Comparison of ENCODE assay signal across 21 cellular contexts in genomic region chr1:163824490-163824889, GRCh38.
DNase-seq lines count a peak whose midpoint lies in the region; ATAC-seq and TF ChIP-seq lines count a peak whose summit lies in the region.
"Had no signal": no experiment of that assay in that cellular context is flagged by ENCODE, and none has a peak within 500 bp of the region (broad histone marks: within the 10 kb centered on the region; RNA-seq: fewer than 3 reads in every experiment).

No MANE protein-coding gene starts in this region.

- no peaks in the 10 kb centered on the region for H3K36me3 Mint-ChIP-seq in activated T-helper 17 cell treated with anti-CD3 and anti-CD28 coated beads, Interleukin-2, amount 50 U/mL, for 72 hours (ENCODE audit: low read depth)
- no peaks in the 10 kb centered on the region for H3K36me3 Mint-ChIP-seq in neural progenitor cell
- H3K36me3 Mint-ChIP-seq: CD4-positive, alpha-beta memory T cell had no signal

- H3K4me1 Mint-ChIP-seq in activated T-helper 17 cell treated with anti-CD3 and anti-CD28 coated beads, Interleukin-2, amount 50 U/mL, for 72 hours = no peaks in the 10 kb centered on the region
- H3K4me1 Mint-ChIP-seq in neural progenitor cell = no peaks in the 10 kb centered on the region
- H3K4me1 Mint-ChIP-seq: CD4-positive, alpha-beta memory T cell had no signal

- no peak overlapping the region for H3K9ac ChIP-seq in fibroblast of lung (ENCODE audit: insufficient read depth, low read length)
- H3K9ac ChIP-seq in skeletal muscle satellite cell (ENCODE audit: low read depth, low read length) = no peak overlapping the region
- H3K9ac ChIP-seq in neural progenitor cell = no peak overlapping the region
- H3K9ac ChIP-seq: BLaER1 treated with 17β-estradiol and CSF1 and Interleukin-3, amounts not matched to agents 10 nM and 100 nM; GM23248 had no signal

- no peak for TF ChIP-seq CTCF in fibroblast of lung (conservative IDR thresholded peaks at IDR 0.05 in 1 of 2, IDR thresholded peaks at IDR 0.05 in 1 of 2; ENCODE audit: low read depth in 1 of 2, low read length in 2 of 2)
- no peak for TF ChIP-seq CTCF in neural progenitor cell (IDR thresholded peaks at IDR 0.05)

- H3K9me3 Mint-ChIP-seq in activated T-helper 17 cell treated with anti-CD3 and anti-CD28 coated beads, Interleukin-2, amount 50 U/mL, for 72 hours = peaks cover 14% of the 10 kb centered on the region
- no peaks in the 10 kb centered on the region for H3K9me3 Mint-ChIP-seq in neural progenitor cell

- intact Hi-C loops in cardiac septum (cut with DNase I) = loop anchor here (10.0 kb wide), 1 partner anchor 960 kb away; no protein-coding TSS in a partner anchor

- H2AFZ ChIP-seq in fibroblast of lung (ENCODE audit: low read length) (no peak overlapping the region), neural progenitor cell (replicated peaks) (no peak overlapping the region)
- H2AFZ ChIP-seq: GM23248, PC-9 had no signal

- no peak overlapping the region for H3K4me2 ChIP-seq in fibroblast of lung (ENCODE audit: extremely low read depth, insufficient read depth, low read length)
- H3K4me2 ChIP-seq in skeletal muscle satellite cell (ENCODE audit: low read length) = peak overlapping the region; percentile 28
- no peak overlapping the region for H3K4me2 ChIP-seq in neural progenitor cell
- H3K4me2 ChIP-seq: BLaER1 treated with 17β-estradiol and CSF1 and Interleukin-3, amounts not matched to agents 10 nM and 100 nM; PC-9 had no signal

- H3K27ac Mint-ChIP-seq in activated T-helper 17 cell treated with anti-CD3 and anti-CD28 coated beads, Interleukin-2, amount 50 U/mL, for 72 hours = no peak overlapping the region
- H3K27ac Mint-ChIP-seq in neural progenitor cell = no peak overlapping the region
- H3K27ac Mint-ChIP-seq: CD4-positive, alpha-beta memory T cell had no signal

- H3K4me3 Mint-ChIP-seq in activated T-helper 17 cell treated with anti-CD3 and anti-CD28 coated beads, Interleukin-2, amount 50 U/mL, for 72 hours = no peak overlapping the region
- no peak overlapping the region for H3K4me3 Mint-ChIP-seq in neural progenitor cell
- H3K4me3 Mint-ChIP-seq: CD4-positive, alpha-beta memory T cell had no signal

- H3K36me3 ChIP-seq in fibroblast of lung (ENCODE audit: control insufficient read depth, insufficient read depth, low read length) (no peaks in the 10 kb centered on the region), skeletal muscle satellite cell (ENCODE audit: insufficient read depth, low read length) (no peaks in the 10 kb centered on the region), neural progenitor cell (no peaks in the 10 kb centered on the region)
- H3K36me3 ChIP-seq: BLaER1 treated with 17β-estradiol and CSF1 and Interleukin-3, amounts not matched to agents 10 nM and 100 nM had no signal

- no peaks in the 10 kb centered on the region for H3K4me1 ChIP-seq in fibroblast of lung (ENCODE audit: control insufficient read depth, extremely low read depth, insufficient read depth, low read length)
- peaks cover 21% of the 10 kb centered on the region for H3K4me1 ChIP-seq in skeletal muscle satellite cell (ENCODE audit: control insufficient read depth, insufficient read depth, low read length)
- peaks cover 4% of the 10 kb centered on the region for H3K4me1 ChIP-seq in neural progenitor cell

- no peaks in the 10 kb centered on the region for H3F3A ChIP-seq in neural progenitor cell (ENCODE audit: low read depth)

- H4K20me1 ChIP-seq in fibroblast of lung (ENCODE audit: control insufficient read depth, extremely low read depth, insufficient read depth, low read length) (no peaks in the 10 kb centered on the region), neural progenitor cell (ENCODE audit: low read depth) (no peaks in the 10 kb centered on the region)
- H4K20me1 ChIP-seq: BLaER1 treated with 17β-estradiol and CSF1 and Interleukin-3, amounts not matched to agents 10 nM and 100 nM had no signal

- H3K79me2 ChIP-seq in fibroblast of lung (ENCODE audit: control insufficient read depth, insufficient read depth, low read length) (no peaks in the 10 kb centered on the region), neural progenitor cell (ENCODE audit: low read depth) (no peaks in the 10 kb centered on the region)

- H3K27ac ChIP-seq in fibroblast of lung (ENCODE audit: insufficient read depth, low read length) (no peak overlapping the region), neural progenitor cell (no peak overlapping the region)
- H3K27ac ChIP-seq: BLaER1 treated with 17β-estradiol and CSF1 and Interleukin-3, amounts not matched to agents 10 nM and 100 nM; GM23248; PC-9; SK-N-MC had no signal

- H3K27me3 ChIP-seq in fibroblast of lung (ENCODE audit: control insufficient read depth, insufficient read depth, low read length) (no peaks in the 10 kb centered on the region), skeletal muscle satellite cell (ENCODE audit: control insufficient read depth, insufficient read depth, low read length) (no peaks in the 10 kb centered on the region), neural progenitor cell (no peaks in the 10 kb centered on the region)
- H3K27me3 ChIP-seq: BLaER1 treated with 17β-estradiol and CSF1 and Interleukin-3, amounts not matched to agents 10 nM and 100 nM had no signal

- H3K9me3 ChIP-seq in fibroblast of lung (ENCODE audit: control insufficient read depth, insufficient read depth, low read depth, low read length) (no peaks in the 10 kb centered on the region), skeletal muscle satellite cell (replicated peaks; ENCODE audit: low read length) (no peaks in the 10 kb centered on the region), neural progenitor cell (ENCODE audit: low read depth) (no peaks in the 10 kb centered on the region)
- H3K9me3 ChIP-seq: BLaER1 treated with 17β-estradiol and CSF1 and Interleukin-3, amounts not matched to agents 10 nM and 100 nM had no signal

- DNase-seq in M059J (ENCODE audit: low read depth) (peak; percentile 2), astrocyte of the hippocampus (ENCODE audit: low read depth, low spot score) (peak; percentile 9), fibroblast of lung (ENCODE audit: low read depth in 2 of 2) (peak; percentile 17 to 28), cardiac septum (ENCODE audit: low spot score) (no peak), neural progenitor cell (ENCODE audit: low spot score) (no peak), NCI-H128 (lab: John Stamatoyannopoulos, UW; ENCODE audit: unreplicated experiment) (no peak)
- DNase-seq: ACHN; CD4-positive, alpha-beta memory T cell; DND-41; KBM-7; NCI-H1105 treated with DMSO at 0.1 percent for 48 hours; NCI-H1694; NCI-H2081 treated with DMSO at 0.1 percent for 48 hours; PC-9; RPMI8226; SHP77 treated with DMSO at 0.1 percent for 48 hours had no signal

- no peaks in the 10 kb centered on the region for H3K27me3 Mint-ChIP-seq in activated T-helper 17 cell treated with anti-CD3 and anti-CD28 coated beads, Interleukin-2, amount 50 U/mL, for 72 hours
- H3K27me3 Mint-ChIP-seq in neural progenitor cell (ENCODE audit: insufficient read depth, low read depth) = peaks cover 2% of the 10 kb centered on the region
- H3K27me3 Mint-ChIP-seq: CD4-positive, alpha-beta memory T cell had no signal

- no peak overlapping the region for H3K4me3 ChIP-seq in fibroblast of lung (replicated peaks in 1 of 4; ENCODE audit: control extremely low read depth in 1 of 4, insufficient read depth in 1 of 4, low read depth in 3 of 4, low read length in 4 of 4)
- H3K4me3 ChIP-seq in skeletal muscle satellite cell (ENCODE audit: low read length) = no peak overlapping the region
- H3K4me3 ChIP-seq in neural progenitor cell = no peak overlapping the region
- H3K4me3 ChIP-seq: BLaER1 treated with 17β-estradiol and CSF1 and Interleukin-3, amounts not matched to agents 10 nM and 100 nM; GM23248; PC-9; SK-N-MC had no signal

- no peak for ATAC-seq in activated T-helper 17 cell treated with anti-CD3 and anti-CD28 coated beads, Interleukin-2, amount 50 U/mL, for 72 hours (replicated peaks)

Comparison
In these comparisons a context has a peak if more than half of its experiments do, and no peak if none do; other contexts are left out.
1. DNase-seq: peak in M059J (single experiment), astrocyte of the hippocampus (single experiment) and fibroblast of lung (2 of 2); none in cardiac septum (single experiment), neural progenitor cell (single experiment) and NCI-H128 (single experiment).